8 cellular contexts compared by ENCODE assay signal in genomic region chr22:38455530-38456271, GRCh38. TPM values are rescaled to one million over a fixed set of nuclear protein-coding genes. Genes with fewer than 3 reads are reported as not detected.
A peak's percentile ranks its signal among the peaks of the same experiment; 100 is the strongest.
DNase-seq lines count a peak whose midpoint lies in the region; ATAC-seq lines count a peak whose summit lies in the region.

No MANE protein-coding gene starts in this region.

- H3K36me3 ChIP-seq in thymus (ENCODE audit: control insufficient read depth, insufficient read depth) = no peaks in the 10 kb centered on the region

- H3K27me3 ChIP-seq in thymus (ENCODE audit: control insufficient read depth, insufficient read depth) = no peaks in the 10 kb centered on the region

- under 1% methylated on average over 90 of the region's 90 CpGs for WGBS in thymus

- H3K4me1 Mint-ChIP-seq in activated naive CD4-positive, alpha-beta T cell treated with anti-CD3 and anti-CD28 coated beads for 36 hours (ENCODE audit: low read depth) = peaks cover 9% of the 10 kb centered on the region

- H3K27me3 Mint-ChIP-seq in activated naive CD4-positive, alpha-beta T cell treated with anti-CD3 and anti-CD28 coated beads for 36 hours (ENCODE audit: low read depth) = peaks cover 65% of the 10 kb centered on the region

- peaks cover 31% of the 10 kb centered on the region for H3K4me1 ChIP-seq in thymus (ENCODE audit: control insufficient read depth, insufficient read depth, low read length)

- peak overlapping the region; percentile 57 for H3K4me3 Mint-ChIP-seq in activated naive CD4-positive, alpha-beta T cell treated with anti-CD3 and anti-CD28 coated beads for 36 hours

- CTCF ChIA-PET in activated naive CD4-positive, alpha-beta T cell treated with anti-CD3 and anti-CD28 coated beads for 36 hours (lab: Charles Lee) = no interaction called here

- no peaks in the 10 kb centered on the region for H3K9me3 ChIP-seq in thymus (ENCODE audit: control insufficient read depth)

- no peaks in the 10 kb centered on the region for H3K36me3 Mint-ChIP-seq in activated naive CD4-positive, alpha-beta T cell treated with anti-CD3 and anti-CD28 coated beads for 36 hours (ENCODE audit: low read depth)

- no peak for ATAC-seq in GM18517 (IDR thresholded peaks at IDR 0.05; ENCODE audit: unreplicated experiment)

- intact Hi-C loops in activated naive CD4-positive, alpha-beta T cell treated with anti-CD3 and anti-CD28 coated beads for 36 hours (cut with micrococcal nuclease) = no loop called here

- no peaks in the 10 kb centered on the region for H3K9me3 Mint-ChIP-seq in activated naive CD4-positive, alpha-beta T cell treated with anti-CD3 and anti-CD28 coated beads for 36 hours

- no peak overlapping the region for H3K27ac ChIP-seq in thymus (ENCODE audit: low read depth)

- peak overlapping the region; percentile 64 for H3K4me3 ChIP-seq in thymus (ENCODE audit: low read length)

- no peak overlapping the region for H3K27ac Mint-ChIP-seq in activated naive CD4-positive, alpha-beta T cell treated with anti-CD3 and anti-CD28 coated beads for 36 hours

- DNase-seq in activated naive CD4-positive, alpha-beta T cell treated with anti-CD3 and anti-CD28 coated beads for 36 hours = peak; percentile 17
- DNase-seq in activated naive CD4-positive, alpha-beta T cell (lab: John Stamatoyannopoulos, UW) = no peak
- DNase-seq in activated T-cell treated with anti-CD3 and anti-CD28 coated beads, Interleukin-2, amount 50 U/mL, for 48 hours = peak; percentile 42 to 52
- DNase-seq in iPS-NIHi11 (ENCODE audit: low spot score) (peak; percentile 86), NCI-H1048 (lab: John Stamatoyannopoulos, UW) (no peak), T-helper 1 cell (no peak)

RNA-seq across cellular contexts. Expression of gene KCNJ4, which starts 0.7 kb away (rescaled TPM):
- not detected for total RNA-seq in activated naive CD4-positive, alpha-beta T cell treated with anti-CD3 and anti-CD28 coated beads for 36 hours
- 0.32 TPM for polyA plus RNA-seq in thymus

RNA-seq across cellular contexts. Expression of gene KDELR3, which starts 12.2 kb away (rescaled TPM):
- total RNA-seq in activated naive CD4-positive, alpha-beta T cell treated with anti-CD3 and anti-CD28 coated beads for 36 hours = under 1 TPM; 0.57 to 0.77 TPM
- polyA plus RNA-seq in thymus = 1.9 TPM

RNA-seq across cellular contexts. Expression of gene DDX17, which starts 50.4 kb away (rescaled TPM):
- 100 to 1,000 TPM; 319 to 341 TPM for total RNA-seq in activated naive CD4-positive, alpha-beta T cell treated with anti-CD3 and anti-CD28 coated beads for 36 hours
- polyA plus RNA-seq in thymus = 325 TPM

Comparison
In these comparisons a context has a peak if more than half of its experiments do, and no peak if none do; other contexts are left out.
1. DNase-seq: peak in activated naive CD4-positive, alpha-beta T cell treated with anti-CD3 and anti-CD28 coated beads for 36 hours (single experiment), activated T-cell treated with anti-CD3 and anti-CD28 coated beads, Interleukin-2, amount 50 U/mL, for 48 hours (2 of 2) and iPS-NIHi11 (single experiment); none in activated naive CD4-positive, alpha-beta T cell (0 of 4), NCI-H1048 (single experiment) and T-helper 1 cell (0 of 5).